ENCODE assay signal across 8 cellular contexts in the genomic region with DNA sequence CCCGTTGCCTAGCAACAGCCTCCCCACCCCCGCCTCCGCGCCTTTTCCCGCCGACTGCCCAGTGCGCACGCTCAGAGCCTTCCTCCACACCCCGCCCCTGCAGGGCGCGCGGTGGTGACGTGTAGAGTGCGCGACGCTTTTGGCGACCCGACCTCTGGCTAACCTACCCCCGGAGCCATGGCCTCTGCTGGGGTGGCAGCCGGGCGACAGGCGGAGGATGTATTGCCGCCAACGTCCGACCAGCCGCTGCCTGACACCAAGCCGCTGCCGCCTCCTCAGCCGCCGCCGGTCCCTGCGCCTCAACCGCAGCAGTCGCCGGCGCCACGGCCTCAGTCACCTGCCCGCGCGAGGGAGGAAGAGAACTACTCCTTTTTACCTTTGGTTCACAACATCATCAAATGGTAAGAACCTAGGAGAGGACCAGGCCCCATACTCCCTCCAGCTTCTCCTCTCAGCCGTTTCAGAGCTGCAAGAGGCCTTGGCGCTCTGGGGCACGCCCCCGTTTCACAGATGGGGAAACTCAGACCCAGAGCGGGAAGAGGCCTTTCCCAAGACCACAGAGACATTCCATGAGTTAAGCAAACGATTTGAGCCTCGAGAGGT. TPM values are rescaled to one million over a fixed set of nuclear protein-coding genes. Genes with fewer than 3 reads are reported as not detected.
DNase-seq lines count a peak whose midpoint lies in the region; ATAC-seq, FAIRE-seq and TF ChIP-seq lines count a peak whose summit lies in the region.

A gene with protein sequence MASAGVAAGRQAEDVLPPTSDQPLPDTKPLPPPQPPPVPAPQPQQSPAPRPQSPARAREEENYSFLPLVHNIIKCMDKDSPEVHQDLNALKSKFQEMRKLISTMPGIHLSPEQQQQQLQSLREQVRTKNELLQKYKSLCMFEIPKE (plus strand): TSS at position 136 of the 603 bp plus-strand sequence. CDS start 42 bp downstream, at position 178.

- POLR2A ChIA-PET in HepG2 (lab: Yijun Ruan, JAX) = interaction anchor here (1.2 kb wide), 1 partner anchor 20 kb away, joined by 4 read pairs; a partner anchor contains a TSS

- H3K36me3 ChIP-seq in HepG2 (replicated peaks in 1 of 2; ENCODE audit: control insufficient read depth in 1 of 2, insufficient read depth in 2 of 2, low read length in 2 of 2) = peaks cover 7 to 22% of the 10 kb centered on the region in 2 experiments; a peak in 4 of 5 replicates

- H3K27ac ChIP-seq in HepG2 (ENCODE audit: extremely low read length, insufficient read depth, low read length) = peak within 1 kb of the TSS; percentile 87

- peak within 1 kb of the TSS; percentile 92 to 100 (median 95) for H3K4me3 ChIP-seq in HepG2 (replicated peaks in 1 of 3; ENCODE audit: insufficient read depth in 1 of 3, low read depth in 2 of 3, low read length in 3 of 3)

- peak within 1 kb of the TSS; percentile 44 for H2AFZ ChIP-seq in HepG2 (ENCODE audit: low read length)

- BruUV-seq in HepG2 (replicated peaks; lab: Mats Ljungman, UMichigan) = TSS peak; percentile 79

- DNase-seq in AG08395 (ENCODE audit: low spot score) = peak; percentile 99
- DNase-seq in NCI-H774 (lab: John Stamatoyannopoulos, UW) = peak; percentile 73
- DNase-seq in activated CD4-positive, alpha-beta T cell treated with anti-CD3 and anti-CD28 coated beads, Interleukin-2, amount 50 U/mL, for 48 hours = peak; percentile 94 to 95
- DNase-seq in dermis blood vessel endothelial cell = peak; percentile 94
- DNase-seq in HepG2 (ENCODE audit: low spot score) = peak; percentile 82
- peak; percentile 96 for DNase-seq in stimulated activated CD4-positive, alpha-beta T cell treated with anti-CD3 and anti-CD28 coated beads, Interleukin-2, amount 100 ng/mL, for 4 hours (ENCODE audit: low read depth)

- TF ChIP-seq CTCF in HepG2 (CRISPR knock-in tag; IDR thresholded peaks at IDR 0.05) = 0 out of 2 replicates have a peak, but pooled peaks have one; percentile 9

- FAIRE-seq in HepG2 (lab: Jason Lieb, UNC) = peak; percentile 30

- CTCF ChIA-PET in HepG2 (lab: Yijun Ruan, JAX; ENCODE audit: low intra/inter-chr PET ratio, low total read pairs) = no interaction called here

- in situ Hi-C loops in HepG2 (cut with HindIII; ENCODE audit: extremely low pct_ligation_motif_present, low pct_unique_long_range_greater_than_20kb) = no loop called here

- H4K20me1 ChIP-seq in HepG2 (ENCODE audit: insufficient read depth, low read length) = no peaks in the 10 kb centered on the region

- TF ChIP-seq POLR2A in HepG2 (IDR thresholded peaks at IDR 0.05; ENCODE audit: insufficient read depth in 1 of 2, low read depth in 2 of 2, low read length in 2 of 2) = peak; percentile 67 to 85

- H3K9ac ChIP-seq in HepG2 (ENCODE audit: insufficient read depth, low read depth, low read length) = peak within 1 kb of the TSS; percentile 98

- ATAC-seq in GM19035 (IDR thresholded peaks at IDR 0.05; ENCODE audit: unreplicated experiment) = peak; percentile 86
- ATAC-seq in HG03460 (IDR thresholded peaks at IDR 0.05; ENCODE audit: unreplicated experiment) = peak; percentile 84
- ATAC-seq in HepG2 = peak; percentile 94

- H3K27me3 ChIP-seq in HepG2 (ENCODE audit: control insufficient read depth in 1 of 2, insufficient read depth in 2 of 2, low read length in 2 of 2) = peaks cover 1 to 23% of the 10 kb centered on the region in 2 experiments; a peak in 3 of 5 replicates

- H3K4me1 ChIP-seq in HepG2 (ENCODE audit: insufficient read depth, low read length) = peaks cover 51% of the 10 kb centered on the region

- TF ChIP-seq EP300 in HepG2 (IDR thresholded peaks at IDR 0.05; ENCODE audit: low read depth in 2 of 2, low read length in 2 of 2) (0 out of 4 replicates have a peak, but pooled peaks of 1 of the 2 experiments have one; percentile 23), HepG2 (CRISPR knock-in tag; IDR thresholded peaks at IDR 0.05; ENCODE audit: borderline replicate concordance) (peak; percentile 44; the same call in 1 of the 2 replicates)

- intact Hi-C loops in HepG2 (cut with micrococcal nuclease; ENCODE audit: unreplicated experiment) = no loop called here

- peak within 1 kb of the TSS; percentile 84 for H3K4me2 ChIP-seq in HepG2 (ENCODE audit: low read depth, low read length)

- no peaks in the 10 kb centered on the region for H3K9me3 ChIP-seq in HepG2 (ENCODE audit: low read length)

- peaks cover 46% of the 10 kb centered on the region for H3K79me2 ChIP-seq in HepG2 (ENCODE audit: insufficient read depth, low read length)

- TF ChIP-seq RAD21 in HepG2 (CRISPR knock-in tag; IDR thresholded peaks at IDR 0.05) = peak; percentile 53

- under 1% methylated on average over 28 of the region's 47 CpGs for WGBS in HepG2 (ENCODE audit: low lambda C conversion rate)

TF ChIP-seq in HepG2, 621 proteins besides CTCF, POLR2A, EP300 and RAD21 (continues in another document):
- TF ChIP-seq ARID2 (CRISPR knock-in tag; IDR thresholded peaks at IDR 0.05; ENCODE audit: borderline replicate concordance) = no peak
- 0 out of 2 replicates have a peak, but pooled peaks have one; percentile 32 for TF ChIP-seq NKX3-1 (CRISPR knock-in tag; IDR thresholded peaks at IDR 0.05)
- TF ChIP-seq HNF4A (CRISPR knock-in tag; IDR thresholded peaks at IDR 0.05) = peak; percentile 50; the same call in 1 of the 2 replicates
- TF ChIP-seq, protein P1, sequence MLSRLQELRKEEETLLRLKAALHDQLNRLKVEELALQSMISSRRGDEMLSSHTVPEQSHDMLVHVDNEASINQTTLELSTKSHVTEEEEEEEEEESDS (CRISPR knock-in tag; IDR thresholded peaks at IDR 0.05; ENCODE audit: borderline replicate concordance) = peak; percentile 77; the same call in 1 of the 2 replicates
- TF ChIP-seq, protein P2, sequence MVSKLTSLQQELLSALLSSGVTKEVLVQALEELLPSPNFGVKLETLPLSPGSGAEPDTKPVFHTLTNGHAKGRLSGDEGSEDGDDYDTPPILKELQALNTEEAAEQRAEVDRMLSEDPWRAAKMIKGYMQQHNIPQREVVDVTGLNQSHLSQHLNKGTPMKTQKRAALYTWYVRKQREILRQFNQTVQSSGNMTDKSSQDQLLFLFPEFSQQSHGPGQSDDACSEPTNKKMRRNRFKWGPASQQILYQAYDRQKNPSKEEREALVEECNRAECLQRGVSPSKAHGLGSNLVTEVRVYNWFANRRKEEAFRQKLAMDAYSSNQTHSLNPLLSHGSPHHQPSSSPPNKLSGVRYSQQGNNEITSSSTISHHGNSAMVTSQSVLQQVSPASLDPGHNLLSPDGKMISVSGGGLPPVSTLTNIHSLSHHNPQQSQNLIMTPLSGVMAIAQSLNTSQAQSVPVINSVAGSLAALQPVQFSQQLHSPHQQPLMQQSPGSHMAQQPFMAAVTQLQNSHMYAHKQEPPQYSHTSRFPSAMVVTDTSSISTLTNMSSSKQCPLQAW (CRISPR knock-in tag; IDR thresholded peaks at IDR 0.05) = peak; percentile 64; the same call in 1 of the 2 replicates
- TF ChIP-seq NONO (IDR thresholded peaks at IDR 0.05) = no peak
- TF ChIP-seq NONO (CRISPR knock-in tag; conservative IDR thresholded peaks at IDR 0.05) = peak; percentile 85
- TF ChIP-seq, protein P3, sequence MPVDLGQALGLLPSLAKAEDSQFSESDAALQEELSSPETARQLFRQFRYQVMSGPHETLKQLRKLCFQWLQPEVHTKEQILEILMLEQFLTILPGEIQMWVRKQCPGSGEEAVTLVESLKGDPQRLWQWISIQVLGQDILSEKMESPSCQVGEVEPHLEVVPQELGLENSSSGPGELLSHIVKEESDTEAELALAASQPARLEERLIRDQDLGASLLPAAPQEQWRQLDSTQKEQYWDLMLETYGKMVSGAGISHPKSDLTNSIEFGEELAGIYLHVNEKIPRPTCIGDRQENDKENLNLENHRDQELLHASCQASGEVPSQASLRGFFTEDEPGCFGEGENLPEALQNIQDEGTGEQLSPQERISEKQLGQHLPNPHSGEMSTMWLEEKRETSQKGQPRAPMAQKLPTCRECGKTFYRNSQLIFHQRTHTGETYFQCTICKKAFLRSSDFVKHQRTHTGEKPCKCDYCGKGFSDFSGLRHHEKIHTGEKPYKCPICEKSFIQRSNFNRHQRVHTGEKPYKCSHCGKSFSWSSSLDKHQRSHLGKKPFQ (CRISPR knock-in tag; IDR thresholded peaks at IDR 0.05; ENCODE audit: insufficient replicate concordance) = peak; percentile 54
- TF ChIP-seq MXD4 (CRISPR knock-in tag; IDR thresholded peaks at IDR 0.05) = peak; percentile 69; the same call in 1 of the 2 replicates
- TF ChIP-seq, protein P4, sequence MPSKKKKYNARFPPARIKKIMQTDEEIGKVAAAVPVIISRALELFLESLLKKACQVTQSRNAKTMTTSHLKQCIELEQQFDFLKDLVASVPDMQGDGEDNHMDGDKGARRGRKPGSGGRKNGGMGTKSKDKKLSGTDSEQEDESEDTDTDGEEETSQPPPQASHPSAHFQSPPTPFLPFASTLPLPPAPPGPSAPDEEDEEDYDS (CRISPR knock-in tag; IDR thresholded peaks at IDR 0.05) = peak; percentile 51; the same call in 1 of the 2 replicates
- TF ChIP-seq TEAD2 (CRISPR knock-in tag; IDR thresholded peaks at IDR 0.05) = no peak
- TF ChIP-seq ZNF747 (CRISPR knock-in tag; IDR thresholded peaks at IDR 0.05; ENCODE audit: borderline replicate concordance) = peak; percentile 64; the same call in 1 of the 2 replicates

RNA-seq across cellular contexts. Expression of the gene that starts here (rescaled TPM):
- total RNA-seq in dermis blood vessel endothelial cell (12.3 and 13.1 TPM in 2 replicates), HepG2 (2016; rRNA removed; fragmentation: Illumina TruSeq; extraction: Trizol) (11.7 and 15.1 TPM in 2 replicates)
- total RNA-seq in HepG2 (2016; cell fraction: cytosol; rRNA removed; fragmentation: Illumina TruSeq; extraction: Trizol; ENCODE audit: low read depth) = 4.0 and 4.2 TPM in 2 replicates
- 11.7 and 14.4 TPM in 2 replicates for total RNA-seq in HepG2 (2016; cell fraction: insoluble cytoplasmic fraction; rRNA removed; fragmentation: Illumina TruSeq; extraction: Trizol)
- 9.8 and 10.7 TPM in 2 replicates for total RNA-seq in HepG2 (2016; cell fraction: membrane; rRNA removed; fragmentation: Illumina TruSeq; extraction: Trizol)
- total RNA-seq in HepG2 (2016; cell fraction: nucleus; rRNA removed; fragmentation: Illumina TruSeq; extraction: Trizol) = 10.8 and 11.7 TPM in 2 replicates
- polyA plus RNA-seq in HepG2 (2011; rRNA removed) = 11.9 and 14.4 TPM in 2 replicates
- 18.3 and 21.5 TPM in 2 replicates for polyA plus RNA-seq in HepG2 (2011; cell fraction: cytosol; rRNA removed)
- polyA plus RNA-seq in HepG2 (2011; cell fraction: nucleus; rRNA removed) = 15.4 and 17.5 TPM in 2 replicates
- 9.2 and 11.4 TPM in 2 replicates for polyA plus RNA-seq in HepG2 (2012)
- polyA plus RNA-seq in HepG2 (2016; cell fraction: cytosol; fragmentation: Illumina TruSeq; extraction: Trizol; ENCODE audit: low read depth) = 3.0 and 3.1 TPM in 2 replicates
- polyA plus RNA-seq in HepG2 (2016; cell fraction: insoluble cytoplasmic fraction; fragmentation: Illumina TruSeq; extraction: Trizol; ENCODE audit: low read depth) = 11.2 and 12.0 TPM in 2 replicates
- 6.4 and 7.0 TPM in 2 replicates for polyA plus RNA-seq in HepG2 (2016; cell fraction: membrane; fragmentation: Illumina TruSeq; extraction: Trizol; ENCODE audit: low read depth)
- polyA plus RNA-seq in HepG2 (2016; cell fraction: nucleus; fragmentation: Illumina TruSeq; extraction: Trizol; ENCODE audit: insufficient read depth, low read depth) = 11.4 and 12.6 TPM in 2 replicates
- polyA minus RNA-seq in HepG2 (2011; rRNA and poly(A)+ RNA removed; ENCODE audit: low replicate concordance) = 21.1 and 25.1 TPM in 2 replicates
- polyA minus RNA-seq in HepG2 (2011; cell fraction: cytosol; rRNA and poly(A)+ RNA removed) = 9.8 and 9.9 TPM in 2 replicates
- 24.2 and 25.4 TPM in 2 replicates for polyA minus RNA-seq in HepG2 (2011; cell fraction: nucleus; rRNA and poly(A)+ RNA removed)

Comparison
In these comparisons a context has a peak if more than half of its experiments do, and no peak if none do; other contexts are left out.
1. Peak in every context shown above with its lines: DNase-seq, ATAC-seq, H3K4me3 ChIP-seq and H3K27ac ChIP-seq.